In the genomic region with DNA sequence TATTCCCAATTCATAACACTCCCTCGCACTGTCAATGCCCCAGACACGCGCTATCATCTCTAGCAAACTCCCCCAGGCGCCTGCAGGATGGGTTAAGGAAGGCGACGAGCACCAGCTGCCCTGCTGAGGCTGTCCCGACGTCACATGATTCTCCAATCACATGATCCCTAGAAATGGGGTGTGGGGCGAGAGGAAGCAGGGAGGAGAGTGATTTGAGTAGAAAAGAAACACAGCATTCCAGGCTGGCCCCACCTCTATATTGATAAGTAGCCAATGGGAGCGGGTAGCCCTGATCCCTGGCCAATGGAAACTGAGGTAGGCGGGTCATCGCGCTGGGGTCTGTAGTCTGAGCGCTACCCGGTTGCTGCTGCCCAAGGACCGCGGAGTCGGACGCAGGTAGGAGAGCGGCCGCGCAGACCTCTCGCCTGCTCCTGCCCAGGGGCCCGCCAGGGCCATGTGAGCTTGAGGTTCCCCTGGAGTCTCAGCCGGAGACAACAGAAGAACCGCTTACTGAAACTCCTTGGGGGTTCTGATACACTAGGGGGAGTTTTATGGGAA, we compare ENCODE assay signal across 8 cellular contexts. TPM values are rescaled to one million over a fixed set of nuclear protein-coding genes. Genes with fewer than 3 reads are reported as not detected.
A peak's percentile ranks its signal among the peaks of the same experiment; 100 is the strongest.
DNase-seq lines count a peak whose midpoint lies in the region; ATAC-seq and TF ChIP-seq lines count a peak whose summit lies in the region.

Gene GRN, plus strand, starts transcription at position 364 of the 558 bp plus-strand sequence. CDS start 3,863 bp downstream, outside the sequence.

- H3K9me3 Mint-ChIP-seq in WTC11: no peaks in the 10 kb centered on the region

- WGBS in smooth muscle cell (ENCODE audit: low lambda C conversion rate): under 1% methylated on average over 26 of the region's 26 CpGs

- no peaks in the 10 kb centered on the region for H3K79me2 ChIP-seq in smooth muscle cell (ENCODE audit: low read depth)

- H3K4me1 Mint-ChIP-seq in WTC11: peaks cover 8% of the 10 kb centered on the region

- peak within 1 kb of the TSS; percentile 70 for H3K9ac ChIP-seq in smooth muscle cell (ENCODE audit: low read depth)

- no peaks in the 10 kb centered on the region for H3K9me3 ChIP-seq in smooth muscle cell (replicated peaks; ENCODE audit: low read depth)

- H2AFZ ChIP-seq in smooth muscle cell (ENCODE audit: low read depth): peak within 1 kb of the TSS; percentile 85

- peak within 1 kb of the TSS; percentile 91 for H3K4me2 ChIP-seq in smooth muscle cell

- H3K36me3 ChIP-seq in smooth muscle cell (ENCODE audit: low read depth): no peaks in the 10 kb centered on the region

- H3K27me3 Mint-ChIP-seq in WTC11 (ENCODE audit: low read depth): peaks cover 20% of the 10 kb centered on the region

- H3K4me3 ChIP-seq in cardiac fibroblast (replicated peaks in 1 of 2; ENCODE audit: low read depth in 2 of 2, low read length in 2 of 2) (peak within 1 kb of the TSS; percentile 96 to 97), smooth muscle cell (peak within 1 kb of the TSS; percentile 74)

- H4K20me1 ChIP-seq in smooth muscle cell (ENCODE audit: low read depth): peaks cover 10% of the 10 kb centered on the region

- CTCF ChIA-PET in WTC11 (lab: Charles Lee): interaction anchor here (0.6 to 3.5 kb wide), 45 partner anchors 7 to 401 kb away, joined by 3 to 78 read pairs (median 6); partner anchors contain the start of genes ASB16, ATXN7L3, FAM171A2 and HDAC5

- no peaks in the 10 kb centered on the region for H3F3A ChIP-seq in smooth muscle cell (ENCODE audit: low read depth)

- ATAC-seq in HG03097 (IDR thresholded peaks at IDR 0.05; ENCODE audit: low FRiP score, unreplicated experiment) (peak; percentile 59), WTC11 (peak; percentile 99)

- H3K27ac ChIP-seq in smooth muscle cell (ENCODE audit: low read depth): peak within 1 kb of the TSS; percentile 12

- peak within 1 kb of the TSS; percentile 95 for H3K27ac Mint-ChIP-seq in WTC11

- peak within 1 kb of the TSS; percentile 85 for H3K4me3 Mint-ChIP-seq in WTC11

- no peaks in the 10 kb centered on the region for H3K4me1 ChIP-seq in smooth muscle cell (ENCODE audit: low read depth)

- H3K36me3 Mint-ChIP-seq in WTC11: no peaks in the 10 kb centered on the region

- POLR2A ChIA-PET in WTC11 (lab: Charles Lee): interaction anchor here (0.8 to 1.4 kb wide), 8 partner anchors 10 to 123 kb away, joined by 3 to 8 read pairs (median 4); partner anchors contain the start of gene RUNDC3A

- peak; percentile 79 for DNase-seq in NK-92 treated with Interleukin-12 subunit alpha and Interleukin-12 subunit beta, amount 100 ng/mL, for 24 hours (lab: John Stamatoyannopoulos, UW)
- no peak for DNase-seq in NK-92 (lab: John Stamatoyannopoulos, UW; ENCODE audit: unreplicated experiment)
- DNase-seq in NCI-H2227 (lab: John Stamatoyannopoulos, UW; ENCODE audit: unreplicated experiment): peak; percentile 98
- DNase-seq in WTC11 (ENCODE audit: low spot score): peak; percentile 95
- DNase-seq in cardiac fibroblast (ENCODE audit: low read depth in 2 of 2): peak; percentile 99 to 100
- DNase-seq in iPS-NIHi7 (ENCODE audit: extremely low spot score): peak; percentile 99
- DNase-seq in smooth muscle cell (lab: John Stamatoyannopoulos, UW; ENCODE audit: unreplicated experiment): peak; percentile 62

- H3K27me3 ChIP-seq in smooth muscle cell (ENCODE audit: low read depth): no peaks in the 10 kb centered on the region

- TF ChIP-seq CTCF in WTC11 (IDR thresholded peaks at IDR 0.05) (no peak), cardiac fibroblast (IDR thresholded peaks at IDR 0.05; ENCODE audit: low read depth, low read length) (no peak), smooth muscle cell (IDR thresholded peaks at IDR 0.05; ENCODE audit: borderline replicate concordance, insufficient read depth, poor library complexity, severe bottlenecking) (no peak)

TF ChIP-seq in WTC11, 78 proteins besides CTCF, POLR2A, EP300 and RAD21 (continues in another document):
- TF ChIP-seq ZNF138 (CRISPR knock-in tag; conservative IDR thresholded peaks at IDR 0.05) (no peak), MXD4 (CRISPR knock-in tag; IDR thresholded peaks at IDR 0.05; ENCODE audit: borderline replicate concordance) (no peak), RELA (CRISPR knock-in tag; IDR thresholded peaks at IDR 0.05; ENCODE audit: borderline replicate concordance) (no peak), ATF3 (CRISPR knock-in tag; conservative IDR thresholded peaks at IDR 0.05) (no peak), CBFB (CRISPR knock-in tag; IDR thresholded peaks at IDR 0.05; ENCODE audit: low read depth) (no peak), TCF7 (CRISPR knock-in tag; IDR thresholded peaks at IDR 0.05; ENCODE audit: low read depth) (no peak), ZMAT4 (CRISPR knock-in tag; IDR thresholded peaks at IDR 0.05) (no peak), ZNF219 (CRISPR knock-in tag; IDR thresholded peaks at IDR 0.05; ENCODE audit: borderline replicate concordance) (no peak), ARID4B (CRISPR knock-in tag; IDR thresholded peaks at IDR 0.05; ENCODE audit: borderline replicate concordance) (peak; percentile 61; the same call in 1 of the 2 replicates)
- TF ChIP-seq, protein P1, sequence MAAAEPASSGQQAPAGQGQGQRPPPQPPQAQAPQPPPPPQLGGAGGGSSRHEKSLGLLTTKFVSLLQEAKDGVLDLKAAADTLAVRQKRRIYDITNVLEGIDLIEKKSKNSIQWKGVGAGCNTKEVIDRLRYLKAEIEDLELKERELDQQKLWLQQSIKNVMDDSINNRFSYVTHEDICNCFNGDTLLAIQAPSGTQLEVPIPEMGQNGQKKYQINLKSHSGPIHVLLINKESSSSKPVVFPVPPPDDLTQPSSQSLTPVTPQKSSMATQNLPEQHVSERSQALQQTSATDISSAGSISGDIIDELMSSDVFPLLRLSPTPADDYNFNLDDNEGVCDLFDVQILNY (CRISPR knock-in tag; IDR thresholded peaks at IDR 0.05): no peak
- TF ChIP-seq, protein P2, sequence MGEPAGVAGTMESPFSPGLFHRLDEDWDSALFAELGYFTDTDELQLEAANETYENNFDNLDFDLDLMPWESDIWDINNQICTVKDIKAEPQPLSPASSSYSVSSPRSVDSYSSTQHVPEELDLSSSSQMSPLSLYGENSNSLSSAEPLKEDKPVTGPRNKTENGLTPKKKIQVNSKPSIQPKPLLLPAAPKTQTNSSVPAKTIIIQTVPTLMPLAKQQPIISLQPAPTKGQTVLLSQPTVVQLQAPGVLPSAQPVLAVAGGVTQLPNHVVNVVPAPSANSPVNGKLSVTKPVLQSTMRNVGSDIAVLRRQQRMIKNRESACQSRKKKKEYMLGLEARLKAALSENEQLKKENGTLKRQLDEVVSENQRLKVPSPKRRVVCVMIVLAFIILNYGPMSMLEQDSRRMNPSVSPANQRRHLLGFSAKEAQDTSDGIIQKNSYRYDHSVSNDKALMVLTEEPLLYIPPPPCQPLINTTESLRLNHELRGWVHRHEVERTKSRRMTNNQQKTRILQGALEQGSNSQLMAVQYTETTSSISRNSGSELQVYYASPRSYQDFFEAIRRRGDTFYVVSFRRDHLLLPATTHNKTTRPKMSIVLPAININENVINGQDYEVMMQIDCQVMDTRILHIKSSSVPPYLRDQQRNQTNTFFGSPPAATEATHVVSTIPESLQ (CRISPR knock-in tag; IDR thresholded peaks at IDR 0.05): no peak

RNA-seq across cellular contexts. Expression of gene GRN, which starts in this region (rescaled TPM):
- total RNA-seq in WTC11 (2021): 177 to 185 TPM (median 185 TPM) in 3 replicates
- 85.9 and 125 TPM in 2 replicates for total RNA-seq in smooth muscle cell
- 322 and 338 TPM in 2 replicates for polyA plus RNA-seq in smooth muscle cell
